Comparison of ENCODE assay signal across 8 cellular contexts in genomic region chr20:31717478-31717946, GRCh38. TPM values are rescaled to one million over a fixed set of nuclear protein-coding genes. Genes with fewer than 3 reads are reported as not detected.
DNase-seq lines count a peak whose midpoint lies in the region; ATAC-seq lines count a peak whose summit lies in the region.

No MANE protein-coding gene starts in this region.

- ATAC-seq in HG03457 (IDR thresholded peaks at IDR 0.05; ENCODE audit: unreplicated experiment) (peak; percentile 46), sciatic nerve (no peak)
- ATAC-seq in central memory CD8-positive, alpha-beta T cell (replicated peaks; ENCODE audit: extremely low read depth, poor library complexity, severe bottlenecking) = peak; percentile 41

- peak overlapping the region; percentile 92 for H3K27ac Mint-ChIP-seq in activated T-cell treated with anti-CD3 and anti-CD28 coated beads, Interleukin-2, amount 50 U/mL, for 24 hours
- peak overlapping the region; percentile 81 for H3K27ac Mint-ChIP-seq in central memory CD8-positive, alpha-beta T cell (ENCODE audit: low read depth)

- peaks cover 53% of the 10 kb centered on the region for H3K4me1 Mint-ChIP-seq in activated T-cell treated with anti-CD3 and anti-CD28 coated beads, Interleukin-2, amount 50 U/mL, for 24 hours (ENCODE audit: low read depth)
- H3K4me1 Mint-ChIP-seq in central memory CD8-positive, alpha-beta T cell = peaks cover 94% of the 10 kb centered on the region

- no peaks in the 10 kb centered on the region for H3K27me3 Mint-ChIP-seq in activated T-cell treated with anti-CD3 and anti-CD28 coated beads, Interleukin-2, amount 50 U/mL, for 24 hours
- no peaks in the 10 kb centered on the region for H3K27me3 Mint-ChIP-seq in central memory CD8-positive, alpha-beta T cell

- H3K4me3 Mint-ChIP-seq in activated T-cell treated with anti-CD3 and anti-CD28 coated beads, Interleukin-2, amount 50 U/mL, for 24 hours = peak overlapping the region; percentile 93
- peak overlapping the region; percentile 96 for H3K4me3 Mint-ChIP-seq in central memory CD8-positive, alpha-beta T cell

- no peak for DNase-seq in activated T-cell treated with anti-CD3 and anti-CD28 coated beads, Interleukin-2, amount 50 U/mL, for 24 hours
- DNase-seq in activated T-cell treated with anti-CD3 and anti-CD28 coated beads, Interleukin-2, amount 50 U/mL, for 1 hour = no peak
- DNase-seq in central memory CD8-positive, alpha-beta T cell (ENCODE audit: low spot score in 2 of 2) = no peak
- DNase-seq in sciatic nerve (ENCODE audit: low spot score) (peak; percentile 25), glomerular visceral epithelial cell (ENCODE audit: extremely low spot score) (no peak), NCI-H526 treated with DMSO at 0.1 percent for 48 hours (lab: John Stamatoyannopoulos, UW) (no peak), NCI-H1694 treated with DMSO at 0.1 percent for 48 hours (lab: John Stamatoyannopoulos, UW) (no peak)

- intact Hi-C loops in sciatic nerve (cut with DNase I) = no loop called here

- H3K36me3 Mint-ChIP-seq in activated T-cell treated with anti-CD3 and anti-CD28 coated beads, Interleukin-2, amount 50 U/mL, for 24 hours (ENCODE audit: low read depth) = peaks cover 100% of the 10 kb centered on the region
- H3K36me3 Mint-ChIP-seq in central memory CD8-positive, alpha-beta T cell (ENCODE audit: insufficient read depth) = peaks cover 23% of the 10 kb centered on the region

- H3K9me3 Mint-ChIP-seq in activated T-cell treated with anti-CD3 and anti-CD28 coated beads, Interleukin-2, amount 50 U/mL, for 24 hours = no peaks in the 10 kb centered on the region
- no peaks in the 10 kb centered on the region for H3K9me3 Mint-ChIP-seq in central memory CD8-positive, alpha-beta T cell

RNA-seq across cellular contexts. Expression of gene BCL2L1, which starts 5.2 kb away (rescaled TPM):
- total RNA-seq in sciatic nerve = 112 TPM

RNA-seq across cellular contexts. Expression of gene TPX2, which starts 21.6 kb away (rescaled TPM):
- total RNA-seq in sciatic nerve = 0.71 TPM
